ENCODE assay signal across 19 cellular contexts in the genomic region with DNA sequence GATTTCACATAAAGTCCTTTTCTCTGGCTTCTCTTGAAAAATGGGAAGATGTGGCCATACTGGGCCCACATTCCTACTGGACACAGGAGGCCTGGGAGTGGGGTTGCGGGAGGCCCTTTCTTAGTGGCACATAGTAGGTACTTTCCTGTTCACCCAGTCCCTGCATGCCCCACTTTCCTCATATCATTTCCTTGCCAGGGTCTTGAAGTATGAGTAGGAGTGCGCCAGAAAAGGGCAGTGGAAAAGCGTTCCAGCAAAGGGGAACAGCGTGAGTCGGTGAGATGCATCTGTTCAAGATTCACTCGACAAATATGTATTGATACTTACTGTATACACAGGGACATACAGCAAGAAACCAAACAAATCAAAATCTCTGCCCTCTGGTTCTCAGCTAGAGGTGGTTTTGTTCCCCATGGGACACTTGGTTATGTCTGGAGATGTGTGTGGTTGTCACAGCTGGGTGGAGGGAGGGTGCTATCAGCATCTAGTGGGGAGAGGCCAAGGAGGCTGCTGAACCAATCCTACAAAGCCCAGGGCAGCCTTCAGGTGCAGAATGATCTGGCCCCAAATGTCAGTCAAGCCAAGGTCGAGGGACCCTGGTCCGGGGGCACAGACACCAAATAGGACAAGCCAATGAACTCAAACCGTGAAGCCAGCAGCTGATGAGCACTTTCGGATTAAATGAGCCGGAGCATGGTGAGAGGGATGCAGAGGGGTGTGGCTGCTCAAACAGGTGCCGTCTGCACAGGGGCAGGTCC.
DNase-seq lines count a peak whose midpoint lies in the region; TF ChIP-seq lines count a peak whose summit lies in the region.
"Had no signal": no experiment of that assay in that cellular context is flagged by ENCODE, and none has a peak within 500 bp of the region (broad histone marks: within the 10 kb centered on the region; RNA-seq: fewer than 3 reads in every experiment).

No MANE protein-coding gene starts in this region.

- peak; percentile 4 for DNase-seq in activated naive CD4-positive, alpha-beta T cell treated with anti-CD3 and anti-CD28 coated beads, Interleukin-2, amount 10 ng/mL, durations not matched to agents 7 days and 5 days
- no peak for DNase-seq in activated naive CD4-positive, alpha-beta T cell treated with anti-CD3 and anti-CD28 coated beads for 36 hours
- DNase-seq in NCI-H510A (lab: John Stamatoyannopoulos, UW): peak; percentile 70
- DNase-seq in neuronal stem cell (ENCODE audit: low spot score): no peak
- DNase-seq in NCI-H146 (lab: John Stamatoyannopoulos, UW): no peak
- DNase-seq in NCI-H1930 (lab: John Stamatoyannopoulos, UW): no peak
- DNase-seq in activated naive CD4-positive, alpha-beta T cell treated with anti-CD3 and anti-CD28 coated beads, Interleukin-2, amount 50 U/mL, for 16 hours: no peak
- DNase-seq: activated T-cell treated with anti-CD3 and anti-CD28 coated beads, Interleukin-2, amount 50 U/mL, for 48 hours; CD8-positive, alpha-beta T cell; heart right ventricle; Kasumi-1; NCI-H524 treated with DMSO at 0.1 percent for 48 hours; OCI-M1; ovary; Right ventricle myocardium superior; T-helper 1 cell; tibial artery had no signal

- H3K4me3 Mint-ChIP-seq in activated naive CD4-positive, alpha-beta T cell treated with anti-CD3 and anti-CD28 coated beads, Interleukin-2, amount 10 ng/mL, durations not matched to agents 7 days and 5 days: no peak overlapping the region
- no peak overlapping the region for H3K4me3 Mint-ChIP-seq in activated naive CD4-positive, alpha-beta T cell treated with anti-CD3 and anti-CD28 coated beads for 36 hours
- H3K4me3 Mint-ChIP-seq: CD8-positive, alpha-beta T cell; stimulated activated effector memory CD8-positive, alpha-beta T cell treated with anti-CD3 and anti-CD28 coated beads, Interleukin-12 subunit alpha, Interleukin-12 subunit beta, amount 100 ng/mL, for 72 hours had no signal

- CTCF ChIA-PET in activated naive CD4-positive, alpha-beta T cell treated with anti-CD3 and anti-CD28 coated beads, Interleukin-2, amount 10 ng/mL, durations not matched to agents 7 days and 5 days (lab: Charles Lee): no interaction called here
- CTCF ChIA-PET in activated naive CD4-positive, alpha-beta T cell treated with anti-CD3 and anti-CD28 coated beads for 36 hours (lab: Charles Lee): interaction anchor here (2.1 kb wide), 1 partner anchor 123 kb away, joined by 5 read pairs; no protein-coding TSS in a partner anchor
- CTCF ChIA-PET in HEK293 (lab: Yijun Ruan, JAX): no interaction called here

- peaks cover 5% of the 10 kb centered on the region for H3K27me3 Mint-ChIP-seq in activated naive CD4-positive, alpha-beta T cell treated with anti-CD3 and anti-CD28 coated beads, Interleukin-2, amount 10 ng/mL, durations not matched to agents 7 days and 5 days
- no peaks in the 10 kb centered on the region for H3K27me3 Mint-ChIP-seq in activated naive CD4-positive, alpha-beta T cell treated with anti-CD3 and anti-CD28 coated beads for 36 hours (ENCODE audit: low read depth)

- H3K4me3 ChIP-seq in HEK293 (ENCODE audit: low read depth, low read length): no peak overlapping the region
- no peak overlapping the region for H3K4me3 ChIP-seq in neuronal stem cell (ENCODE audit: low read length in 2 of 2)
- H3K4me3 ChIP-seq: heart right ventricle, ovary, tibial artery had no signal

- no peak overlapping the region for H3K23ac ChIP-seq in neuronal stem cell (ENCODE audit: low read depth, low read length, poor library complexity)

- POLR2A ChIA-PET in HEK293 (lab: Yijun Ruan, JAX): no interaction called here

- WGBS in neuronal stem cell (ENCODE audit: extremely low coverage in 2 of 2, insufficient read length in 2 of 2, insufficient replicate concordance in 1 of 2), 2 donors: no CpG with 5 or more reads among the region's 12 CpGs

- no peaks in the 10 kb centered on the region for H3K36me3 Mint-ChIP-seq in activated naive CD4-positive, alpha-beta T cell treated with anti-CD3 and anti-CD28 coated beads, Interleukin-2, amount 10 ng/mL, durations not matched to agents 7 days and 5 days
- no peaks in the 10 kb centered on the region for H3K36me3 Mint-ChIP-seq in activated naive CD4-positive, alpha-beta T cell treated with anti-CD3 and anti-CD28 coated beads for 36 hours (ENCODE audit: low read depth)
- H3K36me3 Mint-ChIP-seq: CD8-positive, alpha-beta T cell had no signal

- no peak overlapping the region for H2AFZ ChIP-seq in neuronal stem cell (ENCODE audit: low read length)

- no peaks in the 10 kb centered on the region for H3K9me3 Mint-ChIP-seq in activated naive CD4-positive, alpha-beta T cell treated with anti-CD3 and anti-CD28 coated beads, Interleukin-2, amount 10 ng/mL, durations not matched to agents 7 days and 5 days
- H3K9me3 Mint-ChIP-seq in activated naive CD4-positive, alpha-beta T cell treated with anti-CD3 and anti-CD28 coated beads for 36 hours: no peaks in the 10 kb centered on the region
- H3K9me3 Mint-ChIP-seq: CD8-positive, alpha-beta T cell; stimulated activated effector memory CD8-positive, alpha-beta T cell treated with anti-CD3 and anti-CD28 coated beads, Interleukin-12 subunit alpha, Interleukin-12 subunit beta, amount 100 ng/mL, for 72 hours had no signal

- H3K4me1 Mint-ChIP-seq in activated naive CD4-positive, alpha-beta T cell treated with anti-CD3 and anti-CD28 coated beads, Interleukin-2, amount 10 ng/mL, durations not matched to agents 7 days and 5 days: peaks cover 76% of the 10 kb centered on the region
- peaks cover 44% of the 10 kb centered on the region for H3K4me1 Mint-ChIP-seq in activated naive CD4-positive, alpha-beta T cell treated with anti-CD3 and anti-CD28 coated beads for 36 hours (ENCODE audit: low read depth)

- no peak overlapping the region for H3K14ac ChIP-seq in neuronal stem cell (ENCODE audit: low read length)

- no peak overlapping the region for H3K4ac ChIP-seq in neuronal stem cell (ENCODE audit: low read length)

- no peaks in the 10 kb centered on the region for H3K79me1 ChIP-seq in neuronal stem cell (ENCODE audit: low read depth, low read length)

- H3K27ac ChIP-seq in HEK293 (ENCODE audit: extremely low read depth, low read depth, low read length) (no peak overlapping the region), neuronal stem cell (replicated peaks; ENCODE audit: low read length) (no peak overlapping the region)
- H3K27ac ChIP-seq: ovary, tibial artery had no signal

- H3K9me3 ChIP-seq in HEK293 (ENCODE audit: control insufficient read depth, insufficient read depth, low read depth, low read length): no peaks in the 10 kb centered on the region
- no peaks in the 10 kb centered on the region for H3K9me3 ChIP-seq in neuronal stem cell (replicated peaks in 1 of 2; ENCODE audit: control insufficient read depth in 2 of 2, insufficient read depth in 1 of 2, low read depth in 1 of 2, low read length in 2 of 2)
- H3K9me3 ChIP-seq: heart right ventricle, ovary, tibial artery had no signal

- no peak overlapping the region for H2BK120ac ChIP-seq in neuronal stem cell (ENCODE audit: low read depth, low read length)

- H3K4me2 ChIP-seq in neuronal stem cell (ENCODE audit: insufficient read depth, low read length, poor library complexity, severe bottlenecking): no peak overlapping the region

- H3K18ac ChIP-seq in neuronal stem cell (ENCODE audit: low read length): no peak overlapping the region

- no peak overlapping the region for H3K27ac Mint-ChIP-seq in activated naive CD4-positive, alpha-beta T cell treated with anti-CD3 and anti-CD28 coated beads, Interleukin-2, amount 10 ng/mL, durations not matched to agents 7 days and 5 days
- H3K27ac Mint-ChIP-seq in activated naive CD4-positive, alpha-beta T cell treated with anti-CD3 and anti-CD28 coated beads for 36 hours: no peak overlapping the region
- H3K27ac Mint-ChIP-seq: CD8-positive, alpha-beta T cell; stimulated activated effector memory CD8-positive, alpha-beta T cell treated with anti-CD3 and anti-CD28 coated beads, Interleukin-12 subunit alpha, Interleukin-12 subunit beta, amount 100 ng/mL, for 72 hours had no signal

- no peak overlapping the region for H4K8ac ChIP-seq in neuronal stem cell (ENCODE audit: low read depth, low read length)

- H3K9ac ChIP-seq in neuronal stem cell (ENCODE audit: low read depth, low read length, poor library complexity): no peak overlapping the region

- H3K27me3 ChIP-seq in neuronal stem cell (ENCODE audit: control insufficient read depth in 3 of 3, insufficient read depth in 3 of 3, low read depth in 1 of 3, low read length in 3 of 3): peaks cover 0 to 27% (median 0%) of the 10 kb centered on the region in 3 experiments
- H3K27me3 ChIP-seq: heart right ventricle, ovary, tibial artery had no signal

- H2AK5ac ChIP-seq in neuronal stem cell (ENCODE audit: low read depth, low read length): no peak overlapping the region

- H3K36me3 ChIP-seq in HEK293 (ENCODE audit: control insufficient read depth in 2 of 2, insufficient read depth in 1 of 2, low read length in 2 of 2) (no peaks in the 10 kb centered on the region), neuronal stem cell (replicated peaks in 1 of 2; ENCODE audit: control insufficient read depth in 2 of 2, insufficient read depth in 2 of 2, low read length in 2 of 2) (no peaks in the 10 kb centered on the region)
- H3K36me3 ChIP-seq: heart right ventricle, ovary, tibial artery had no signal

- no peak overlapping the region for H4K91ac ChIP-seq in neuronal stem cell (ENCODE audit: low read depth, low read length, poor library complexity)

- H3K4me1 ChIP-seq in HEK293 (ENCODE audit: control insufficient read depth, insufficient read depth, low read length): no peaks in the 10 kb centered on the region
- H3K4me1 ChIP-seq in neuronal stem cell (ENCODE audit: control insufficient read depth in 2 of 2, insufficient read depth in 1 of 2, low read depth in 1 of 2, low read length in 2 of 2): peaks cover 0 to 2% of the 10 kb centered on the region in 2 donors

- H2BK15ac ChIP-seq in neuronal stem cell (ENCODE audit: low read length): peak overlapping the region; percentile 55

- no peak overlapping the region for H2BK5ac ChIP-seq in neuronal stem cell (ENCODE audit: low read length)

- intact Hi-C loops in activated naive CD4-positive, alpha-beta T cell treated with anti-CD3 and anti-CD28 coated beads for 36 hours (cut with micrococcal nuclease): no loop called here

- TF ChIP-seq CTCF in HEK293 (tag by site-specific recombination; IDR thresholded peaks at IDR 0.05): no peak

- H2BK12ac ChIP-seq in neuronal stem cell (ENCODE audit: low read length): no peak overlapping the region

TF ChIP-seq in HEK293, 187 proteins besides CTCF, POLR2A, EP300 and RAD21:
- TF ChIP-seq ZNF311 (tag by site-specific recombination; IDR thresholded peaks at IDR 0.05; ENCODE audit: borderline replicate concordance) (no peak), SCRT2 (tag by site-specific recombination; IDR thresholded peaks at IDR 0.05) (peak; percentile 52), ZFP3 (tag by site-specific recombination; IDR thresholded peaks at IDR 0.05; ENCODE audit: low read depth) (peak; percentile 81)

Comparison
In these comparisons a context has a peak if more than half of its experiments do, and no peak if none do; other contexts are left out.
1. DNase-seq: peak in activated naive CD4-positive, alpha-beta T cell treated with anti-CD3 and anti-CD28 coated beads, Interleukin-2, amount 10 ng/mL, durations not matched to agents 7 days and 5 days (single experiment) and NCI-H510A (single experiment); none in activated naive CD4-positive, alpha-beta T cell treated with anti-CD3 and anti-CD28 coated beads for 36 hours (single experiment), neuronal stem cell (single experiment), NCI-H146 (single experiment), NCI-H1930 (0 of 2) and activated naive CD4-positive, alpha-beta T cell treated with anti-CD3 and anti-CD28 coated beads, Interleukin-2, amount 50 U/mL, for 16 hours (single experiment).